ENCODE assay signal across 1 cellular context in the genomic region with DNA sequence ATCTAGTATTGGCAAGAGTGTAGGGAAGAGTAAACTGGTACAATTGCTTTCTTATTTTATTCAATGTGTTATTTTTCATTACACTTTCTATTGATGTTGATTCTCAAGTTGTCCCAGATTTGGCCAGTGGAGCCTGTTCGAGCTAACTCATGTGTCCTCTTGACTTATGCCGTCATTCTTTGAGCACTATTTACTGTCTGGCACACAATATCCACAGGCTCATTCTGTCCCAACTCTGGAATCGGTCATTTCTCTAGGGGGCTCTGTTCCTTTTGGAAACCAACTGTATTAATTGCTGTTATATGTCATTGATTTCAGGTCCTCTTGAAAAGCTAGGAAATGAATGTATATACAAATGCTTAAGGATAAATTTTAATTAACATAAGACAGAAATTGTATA.
TF ChIP-seq lines count a peak whose summit lies in the region.

No MANE protein-coding gene starts in this region.

TF ChIP-seq in WTC11, 78 proteins besides CTCF, POLR2A, EP300 and RAD21:
- TF ChIP-seq, protein P1, sequence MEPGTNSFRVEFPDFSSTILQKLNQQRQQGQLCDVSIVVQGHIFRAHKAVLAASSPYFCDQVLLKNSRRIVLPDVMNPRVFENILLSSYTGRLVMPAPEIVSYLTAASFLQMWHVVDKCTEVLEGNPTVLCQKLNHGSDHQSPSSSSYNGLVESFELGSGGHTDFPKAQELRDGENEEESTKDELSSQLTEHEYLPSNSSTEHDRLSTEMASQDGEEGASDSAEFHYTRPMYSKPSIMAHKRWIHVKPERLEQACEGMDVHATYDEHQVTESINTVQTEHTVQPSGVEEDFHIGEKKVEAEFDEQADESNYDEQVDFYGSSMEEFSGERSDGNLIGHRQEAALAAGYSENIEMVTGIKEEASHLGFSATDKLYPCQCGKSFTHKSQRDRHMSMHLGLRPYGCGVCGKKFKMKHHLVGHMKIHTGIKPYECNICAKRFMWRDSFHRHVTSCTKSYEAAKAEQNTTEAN (CRISPR knock-in tag; IDR thresholded peaks at IDR 0.05), result no peak
- TF ChIP-seq, protein P2, sequence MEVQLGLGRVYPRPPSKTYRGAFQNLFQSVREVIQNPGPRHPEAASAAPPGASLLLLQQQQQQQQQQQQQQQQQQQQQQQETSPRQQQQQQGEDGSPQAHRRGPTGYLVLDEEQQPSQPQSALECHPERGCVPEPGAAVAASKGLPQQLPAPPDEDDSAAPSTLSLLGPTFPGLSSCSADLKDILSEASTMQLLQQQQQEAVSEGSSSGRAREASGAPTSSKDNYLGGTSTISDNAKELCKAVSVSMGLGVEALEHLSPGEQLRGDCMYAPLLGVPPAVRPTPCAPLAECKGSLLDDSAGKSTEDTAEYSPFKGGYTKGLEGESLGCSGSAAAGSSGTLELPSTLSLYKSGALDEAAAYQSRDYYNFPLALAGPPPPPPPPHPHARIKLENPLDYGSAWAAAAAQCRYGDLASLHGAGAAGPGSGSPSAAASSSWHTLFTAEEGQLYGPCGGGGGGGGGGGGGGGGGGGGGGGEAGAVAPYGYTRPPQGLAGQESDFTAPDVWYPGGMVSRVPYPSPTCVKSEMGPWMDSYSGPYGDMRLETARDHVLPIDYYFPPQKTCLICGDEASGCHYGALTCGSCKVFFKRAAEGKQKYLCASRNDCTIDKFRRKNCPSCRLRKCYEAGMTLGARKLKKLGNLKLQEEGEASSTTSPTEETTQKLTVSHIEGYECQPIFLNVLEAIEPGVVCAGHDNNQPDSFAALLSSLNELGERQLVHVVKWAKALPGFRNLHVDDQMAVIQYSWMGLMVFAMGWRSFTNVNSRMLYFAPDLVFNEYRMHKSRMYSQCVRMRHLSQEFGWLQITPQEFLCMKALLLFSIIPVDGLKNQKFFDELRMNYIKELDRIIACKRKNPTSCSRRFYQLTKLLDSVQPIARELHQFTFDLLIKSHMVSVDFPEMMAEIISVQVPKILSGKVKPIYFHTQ (CRISPR knock-in tag; IDR thresholded peaks at IDR 0.05), result no peak
- no peak for TF ChIP-seq HMGA2 (CRISPR knock-in tag; IDR thresholded peaks at IDR 0.05)
- TF ChIP-seq, protein P3, sequence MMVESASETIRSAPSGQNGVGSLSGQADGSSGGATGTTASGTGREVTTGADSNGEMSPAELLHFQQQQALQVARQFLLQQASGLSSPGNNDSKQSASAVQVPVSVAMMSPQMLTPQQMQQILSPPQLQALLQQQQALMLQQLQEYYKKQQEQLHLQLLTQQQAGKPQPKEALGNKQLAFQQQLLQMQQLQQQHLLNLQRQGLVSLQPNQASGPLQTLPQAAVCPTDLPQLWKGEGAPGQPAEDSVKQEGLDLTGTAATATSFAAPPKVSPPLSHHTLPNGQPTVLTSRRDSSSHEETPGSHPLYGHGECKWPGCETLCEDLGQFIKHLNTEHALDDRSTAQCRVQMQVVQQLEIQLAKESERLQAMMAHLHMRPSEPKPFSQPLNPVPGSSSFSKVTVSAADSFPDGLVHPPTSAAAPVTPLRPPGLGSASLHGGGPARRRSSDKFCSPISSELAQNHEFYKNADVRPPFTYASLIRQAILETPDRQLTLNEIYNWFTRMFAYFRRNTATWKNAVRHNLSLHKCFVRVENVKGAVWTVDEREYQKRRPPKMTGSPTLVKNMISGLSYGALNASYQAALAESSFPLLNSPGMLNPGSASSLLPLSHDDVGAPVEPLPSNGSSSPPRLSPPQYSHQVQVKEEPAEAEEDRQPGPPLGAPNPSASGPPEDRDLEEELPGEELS (CRISPR knock-in tag; IDR thresholded peaks at IDR 0.05), result no peak
- TF ChIP-seq, protein P4, sequence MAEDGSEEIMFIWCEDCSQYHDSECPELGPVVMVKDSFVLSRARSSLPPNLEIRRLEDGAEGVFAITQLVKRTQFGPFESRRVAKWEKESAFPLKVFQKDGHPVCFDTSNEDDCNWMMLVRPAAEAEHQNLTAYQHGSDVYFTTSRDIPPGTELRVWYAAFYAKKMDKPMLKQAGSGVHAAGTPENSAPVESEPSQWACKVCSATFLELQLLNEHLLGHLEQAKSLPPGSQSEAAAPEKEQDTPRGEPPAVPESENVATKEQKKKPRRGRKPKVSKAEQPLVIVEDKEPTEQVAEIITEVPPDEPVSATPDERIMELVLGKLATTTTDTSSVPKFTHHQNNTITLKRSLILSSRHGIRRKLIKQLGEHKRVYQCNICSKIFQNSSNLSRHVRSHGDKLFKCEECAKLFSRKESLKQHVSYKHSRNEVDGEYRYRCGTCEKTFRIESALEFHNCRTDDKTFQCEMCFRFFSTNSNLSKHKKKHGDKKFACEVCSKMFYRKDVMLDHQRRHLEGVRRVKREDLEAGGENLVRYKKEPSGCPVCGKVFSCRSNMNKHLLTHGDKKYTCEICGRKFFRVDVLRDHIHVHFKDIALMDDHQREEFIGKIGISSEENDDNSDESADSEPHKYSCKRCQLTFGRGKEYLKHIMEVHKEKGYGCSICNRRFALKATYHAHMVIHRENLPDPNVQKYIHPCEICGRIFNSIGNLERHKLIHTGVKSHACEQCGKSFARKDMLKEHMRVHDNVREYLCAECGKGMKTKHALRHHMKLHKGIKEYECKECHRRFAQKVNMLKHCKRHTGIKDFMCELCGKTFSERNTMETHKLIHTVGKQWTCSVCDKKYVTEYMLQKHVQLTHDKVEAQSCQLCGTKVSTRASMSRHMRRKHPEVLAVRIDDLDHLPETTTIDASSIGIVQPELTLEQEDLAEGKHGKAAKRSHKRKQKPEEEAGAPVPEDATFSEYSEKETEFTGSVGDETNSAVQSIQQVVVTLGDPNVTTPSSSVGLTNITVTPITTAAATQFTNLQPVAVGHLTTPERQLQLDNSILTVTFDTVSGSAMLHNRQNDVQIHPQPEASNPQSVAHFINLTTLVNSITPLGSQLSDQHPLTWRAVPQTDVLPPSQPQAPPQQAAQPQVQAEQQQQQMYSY (CRISPR knock-in tag; IDR thresholded peaks at IDR 0.05), result no peak
- no peak for TF ChIP-seq JAZF1 (CRISPR knock-in tag; IDR thresholded peaks at IDR 0.05)
- TF ChIP-seq, protein P5, sequence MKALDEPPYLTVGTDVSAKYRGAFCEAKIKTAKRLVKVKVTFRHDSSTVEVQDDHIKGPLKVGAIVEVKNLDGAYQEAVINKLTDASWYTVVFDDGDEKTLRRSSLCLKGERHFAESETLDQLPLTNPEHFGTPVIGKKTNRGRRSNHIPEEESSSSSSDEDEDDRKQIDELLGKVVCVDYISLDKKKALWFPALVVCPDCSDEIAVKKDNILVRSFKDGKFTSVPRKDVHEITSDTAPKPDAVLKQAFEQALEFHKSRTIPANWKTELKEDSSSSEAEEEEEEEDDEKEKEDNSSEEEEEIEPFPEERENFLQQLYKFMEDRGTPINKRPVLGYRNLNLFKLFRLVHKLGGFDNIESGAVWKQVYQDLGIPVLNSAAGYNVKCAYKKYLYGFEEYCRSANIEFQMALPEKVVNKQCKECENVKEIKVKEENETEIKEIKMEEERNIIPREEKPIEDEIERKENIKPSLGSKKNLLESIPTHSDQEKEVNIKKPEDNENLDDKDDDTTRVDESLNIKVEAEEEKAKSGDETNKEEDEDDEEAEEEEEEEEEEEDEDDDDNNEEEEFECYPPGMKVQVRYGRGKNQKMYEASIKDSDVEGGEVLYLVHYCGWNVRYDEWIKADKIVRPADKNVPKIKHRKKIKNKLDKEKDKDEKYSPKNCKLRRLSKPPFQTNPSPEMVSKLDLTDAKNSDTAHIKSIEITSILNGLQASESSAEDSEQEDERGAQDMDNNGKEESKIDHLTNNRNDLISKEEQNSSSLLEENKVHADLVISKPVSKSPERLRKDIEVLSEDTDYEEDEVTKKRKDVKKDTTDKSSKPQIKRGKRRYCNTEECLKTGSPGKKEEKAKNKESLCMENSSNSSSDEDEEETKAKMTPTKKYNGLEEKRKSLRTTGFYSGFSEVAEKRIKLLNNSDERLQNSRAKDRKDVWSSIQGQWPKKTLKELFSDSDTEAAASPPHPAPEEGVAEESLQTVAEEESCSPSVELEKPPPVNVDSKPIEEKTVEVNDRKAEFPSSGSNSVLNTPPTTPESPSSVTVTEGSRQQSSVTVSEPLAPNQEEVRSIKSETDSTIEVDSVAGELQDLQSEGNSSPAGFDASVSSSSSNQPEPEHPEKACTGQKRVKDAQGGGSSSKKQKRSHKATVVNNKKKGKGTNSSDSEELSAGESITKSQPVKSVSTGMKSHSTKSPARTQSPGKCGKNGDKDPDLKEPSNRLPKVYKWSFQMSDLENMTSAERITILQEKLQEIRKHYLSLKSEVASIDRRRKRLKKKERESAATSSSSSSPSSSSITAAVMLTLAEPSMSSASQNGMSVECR (CRISPR knock-in tag; IDR thresholded peaks at IDR 0.05; ENCODE audit: borderline replicate concordance), result no peak
- TF ChIP-seq, protein P6, sequence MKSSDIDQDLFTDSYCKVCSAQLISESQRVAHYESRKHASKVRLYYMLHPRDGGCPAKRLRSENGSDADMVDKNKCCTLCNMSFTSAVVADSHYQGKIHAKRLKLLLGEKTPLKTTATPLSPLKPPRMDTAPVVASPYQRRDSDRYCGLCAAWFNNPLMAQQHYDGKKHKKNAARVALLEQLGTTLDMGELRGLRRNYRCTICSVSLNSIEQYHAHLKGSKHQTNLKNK (CRISPR knock-in tag; IDR thresholded peaks at IDR 0.05), result no peak
TF ChIP-seq in WTC11: peak in this region for 0.
